In genomic region chr6:10369896-10370295, GRCh38 we compare ENCODE assay signal across 20 cellular contexts. TPM values are rescaled to one million over a fixed set of nuclear protein-coding genes. Genes with fewer than 3 reads are reported as not detected.
DNase-seq lines count a peak whose midpoint lies in the region; ATAC-seq, FAIRE-seq and TF ChIP-seq lines count a peak whose summit lies in the region.
"Had no signal": no experiment of that assay in that cellular context is flagged by ENCODE, and none has a peak within 500 bp of the region (broad histone marks: within the 10 kb centered on the region; RNA-seq: fewer than 3 reads in every experiment).

No MANE protein-coding gene starts in this region.

- H2AFZ ChIP-seq in GM12878 (ENCODE audit: control insufficient read depth, low read depth, low read length), result no peak overlapping the region

- POLR2A ChIA-PET in GM12878 (lab: Charles Lee), result no interaction called here

- SMC1A ChIA-PET in GM12878 (lab: Charles Lee; ENCODE audit: uncharacterized antibody, unreplicated experiment), result no interaction called here

- TF ChIP-seq RAD21 in GM12878 (IDR thresholded peaks at IDR 0.05; ENCODE audit: insufficient read depth, low read depth, low read length), result no peak

- 27% methylated on average over 5 of the region's 5 CpGs for WGBS in GM12878 (ENCODE audit: insufficient coverage, insufficient replicate concordance, low lambda C conversion rate, missing lambda C conversion rate)

- in situ Hi-C loops in GM12878 (cut with MboI), result no loop called here

- no TSS peak for BruUV-seq in GM12878 (replicated peaks; lab: Mats Ljungman, UMichigan)

- no peak for TF ChIP-seq CTCF in GM12878 (IDR thresholded peaks at IDR 0.05 in 2 of 3, conservative IDR thresholded peaks at IDR 0.05 in 1 of 3; ENCODE audit: control insufficient read depth in 2 of 3, extremely low read depth in 1 of 3, insufficient read depth in 1 of 3, low read depth in 3 of 3, low read length in 3 of 3)

- H3K4me3 ChIP-seq in GM12878, result no peak overlapping the region
- H3K4me3 ChIP-seq: BLaER1 treated with 17β-estradiol and CSF1 and Interleukin-3, amounts not matched to agents 10 nM and 100 nM; colonic mucosa; pancreas had no signal

- H3K9me3 ChIP-seq in GM12878 (replicated peaks; ENCODE audit: control insufficient read depth, insufficient read depth, low read length), result no peaks in the 10 kb centered on the region
- H3K9me3 ChIP-seq: colonic mucosa, pancreas had no signal

- no peak for FAIRE-seq in GM12878 (lab: Jason Lieb, UNC)
- FAIRE-seq: pancreas, small intestine, urothelium cell line had no signal

- intact Hi-C loops in GM12878 (cut with micrococcal nuclease; ENCODE audit: unreplicated experiment), result no loop called here

- no peaks in the 10 kb centered on the region; a peak in 1 of 4 replicates for H3K27me3 ChIP-seq in GM12878 (replicated peaks in 1 of 2; ENCODE audit: control insufficient read depth in 2 of 2, insufficient read depth in 2 of 2, low read length in 1 of 2)
- H3K27me3 ChIP-seq: BLaER1 treated with 17β-estradiol and CSF1 and Interleukin-3, amounts not matched to agents 10 nM and 100 nM; colonic mucosa; pancreas had no signal

- TF ChIP-seq EP300 in GM12878 (IDR thresholded peaks at IDR 0.05; ENCODE audit: borderline replicate concordance in 1 of 2, control insufficient read depth in 1 of 2, low read depth in 2 of 2, low read length in 2 of 2), result no peak

- RAD21 ChIA-PET in GM12878 (lab: Charles Lee; ENCODE audit: unreplicated experiment), result no interaction called here

- peak; percentile 47 for DNase-seq in HT1080 (ENCODE audit: low read depth)
- DNase-seq in GM12878 (ENCODE audit: low read depth, low spot score), result no peak
- DNase-seq in non-pigmented ciliary epithelial cell (ENCODE audit: low read depth), result peak; percentile 28
- no peak for DNase-seq in globus pallidus (ENCODE audit: low spot score)
- DNase-seq in iPS-NIHi11 (ENCODE audit: low spot score), result no peak
- no peak for DNase-seq in AG20443 (ENCODE audit: low spot score)
- DNase-seq: activated CD8-positive, alpha-beta T cell treated with anti-CD3 and anti-CD28 coated beads, Interleukin-2, amount 10 ng/mL, durations not matched to agents 7 days and 5 days; amygdala; colonic mucosa; erythroblast; hypothalamus; KG1; NCI-H1417 treated with DMSO at 0.1 percent for 48 hours; NCI-H2227 treated with DMSO at 0.1 percent for 48 hours; pancreas; small intestine; stimulated activated naive CD4-positive, alpha-beta T cell treated with Interleukin-2 at 50 U/mL for 16 hours had no signal

- H3K27ac ChIP-seq in GM12878 (ENCODE audit: control insufficient read depth, insufficient read depth), result no peak overlapping the region
- H3K27ac ChIP-seq: BLaER1 treated with 17β-estradiol and CSF1 and Interleukin-3, amounts not matched to agents 10 nM and 100 nM; colonic mucosa; pancreas had no signal

- no peak for TF ChIP-seq POLR2A in GM12878 (IDR thresholded peaks at IDR 0.05; ENCODE audit: low read depth, low read length)

- no peak overlapping the region for H3K9ac ChIP-seq in GM12878 (ENCODE audit: control insufficient read depth, insufficient read depth, low read length)
- H3K9ac ChIP-seq: BLaER1 treated with 17β-estradiol and CSF1 and Interleukin-3, amounts not matched to agents 10 nM and 100 nM had no signal

- CTCF ChIA-PET in GM12878 (lab: Yijun Ruan, JAX), result interaction anchor here (0.9 kb wide), 1 partner anchor 13 kb away, joined by 3 read pairs; no protein-coding TSS in a partner anchor

- no peaks in the 10 kb centered on the region for H3K4me1 ChIP-seq in GM12878 (ENCODE audit: control insufficient read depth, insufficient read depth, low read length)
- H3K4me1 ChIP-seq: BLaER1 treated with 17β-estradiol and CSF1 and Interleukin-3, amounts not matched to agents 10 nM and 100 nM; colonic mucosa; pancreas had no signal

- H3K36me3 ChIP-seq in GM12878 (ENCODE audit: control insufficient read depth in 2 of 2, insufficient read depth in 2 of 2, low read length in 1 of 2), result no peaks in the 10 kb centered on the region
- H3K36me3 ChIP-seq: BLaER1 treated with 17β-estradiol and CSF1 and Interleukin-3, amounts not matched to agents 10 nM and 100 nM; colonic mucosa; pancreas had no signal

- ATAC-seq in GM19351 (IDR thresholded peaks at IDR 0.05; ENCODE audit: unreplicated experiment) (peak; percentile 48), GM12878 (peak; percentile 49; the same call in 2 of the 3 replicates)
- ATAC-seq: activated CD8-positive, alpha-beta T cell treated with anti-CD3 and anti-CD28 coated beads, Interleukin-2, amount 10 ng/mL, durations not matched to agents 7 days and 5 days; pancreas had no signal

- H4K20me1 ChIP-seq in GM12878 (ENCODE audit: control insufficient read depth, insufficient read depth), result no peaks in the 10 kb centered on the region
- H4K20me1 ChIP-seq: BLaER1 treated with 17β-estradiol and CSF1 and Interleukin-3, amounts not matched to agents 10 nM and 100 nM had no signal

- no peak overlapping the region for H3K4me2 ChIP-seq in GM12878 (ENCODE audit: control insufficient read depth, insufficient read depth)
- H3K4me2 ChIP-seq: BLaER1 treated with 17β-estradiol and CSF1 and Interleukin-3, amounts not matched to agents 10 nM and 100 nM had no signal

- H3K79me2 ChIP-seq in GM12878 (ENCODE audit: control insufficient read depth, insufficient read depth, low read length), result no peaks in the 10 kb centered on the region

TF ChIP-seq in GM12878, 131 proteins besides CTCF, POLR2A, EP300 and RAD21 (continues in another document):
- TF ChIP-seq YY1 (IDR thresholded peaks at IDR 0.05; ENCODE audit: low read depth, low read length), result no peak
- no peak for TF ChIP-seq REST (IDR thresholded peaks at IDR 0.05; ENCODE audit: low read depth, low read length)
- TF ChIP-seq KDM1A (IDR thresholded peaks at IDR 0.05; ENCODE audit: borderline replicate concordance), result no peak
- TF ChIP-seq EED (IDR thresholded peaks at IDR 0.05; ENCODE audit: low read depth), result no peak
- TF ChIP-seq MLLT1 (IDR thresholded peaks at IDR 0.05), result no peak

RNA-seq across cellular contexts. Expression of gene TFAP2A, which starts 45.0 kb away (rescaled TPM):
- 0.60 and 1.8 TPM in 2 replicates for total RNA-seq in HT1080 (2014; rRNA removed; shearing (Covaris generic))
- polyA plus RNA-seq in HT1080 (2015; cell fraction: cytosol; rRNA removed), result 3.5 and 4.8 TPM in 2 replicates
- 7.0 and 9.0 TPM in 2 replicates for polyA plus RNA-seq in HT1080 (2015; cell fraction: nucleus; rRNA removed)
- 0.73 and 1.5 TPM in 2 replicates for total RNA-seq in GM12878 (2013; cell fraction: nucleolus; rRNA removed)
- 0.06 TPM in 1 of 2 replicates, not detected in the other for total RNA-seq in GM12878 (2014; rRNA removed)
- 0.23 TPM in 1 of 2 replicates, not detected in the other for total RNA-seq in GM12878 (2014; rRNA removed; fragmentation: Illumina TruSeq; extraction: Trizol)
- 0.21 and 0.46 TPM in 2 replicates for total RNA-seq in GM12878 (2021)
- not detected for polyA plus RNA-seq in GM12878 (2011; ENCODE audit: low read depth)
- polyA plus RNA-seq in GM12878 (2011; rRNA removed), result 0.32 and 0.33 TPM in 2 replicates
- polyA plus RNA-seq in GM12878 (2011; cell fraction: cytosol; rRNA removed), result 0.24 and 0.30 TPM in 2 replicates
- 1.1 and 1.3 TPM in 2 replicates for polyA plus RNA-seq in GM12878 (2011; cell fraction: nucleus; rRNA removed)
- 0.09 and 0.18 TPM in 2 replicates for polyA plus RNA-seq in GM12878 (2012)
- polyA plus RNA-seq in GM12878 (2014; fragmentation: Illumina TruSeq; extraction: Trizol), result 0.06 and 0.21 TPM in 2 replicates
- under 1 TPM in 1 of 2 experiments, not detected in 1; 0.05 TPM for polyA plus RNA-seq in GM12878 (2014; fragmentation: Nextera tagmentation; extraction: Ambion mirVana)
- 0.14 TPM in 1 of 2 replicates, not detected in the other for polyA plus RNA-seq in GM12878 (2014; rRNA removed)
- polyA plus RNA-seq in GM12878 (2016; fragmentation: Nextera tagmentation; extraction: Ambion mirVana), result not detected
- 0.15 and 0.41 TPM in 2 replicates for polyA minus RNA-seq in GM12878 (2011; rRNA and poly(A)+ RNA removed)
- polyA minus RNA-seq in GM12878 (2011; cell fraction: cytosol; rRNA and poly(A)+ RNA removed), result 2.9 and 3.2 TPM in 2 replicates
- 0.73 and 1.8 TPM in 2 replicates for polyA minus RNA-seq in GM12878 (2011; cell fraction: nucleus; rRNA and poly(A)+ RNA removed)
- total RNA-seq: activated CD8-positive, alpha-beta T cell treated with anti-CD3 and anti-CD28 coated beads, Interleukin-2, amount 10 ng/mL, durations not matched to agents 7 days and 5 days had no signal

Comparison
In these comparisons a context has a peak if more than half of its experiments do, and no peak if none do; other contexts are left out.
1. DNase-seq: peak in HT1080 (single experiment) and non-pigmented ciliary epithelial cell (single experiment); none in GM12878 (single experiment), globus pallidus (single experiment), iPS-NIHi11 (single experiment) and AG20443 (single experiment).